8 cellular contexts compared by ENCODE assay signal in genomic region chr2:169480079-169480465, GRCh38. TPM values are rescaled to one million over a fixed set of nuclear protein-coding genes. Genes with fewer than 3 reads are reported as not detected.
A peak's percentile ranks its signal among the peaks of the same experiment; 100 is the strongest.
DNase-seq lines count a peak whose midpoint lies in the region; ATAC-seq and TF ChIP-seq lines count a peak whose summit lies in the region.

No MANE protein-coding gene starts in this region.

- DNase-seq in heart left ventricle (no peak), cardiac septum (ENCODE audit: low spot score) (no peak), left lung (no peak), ureter (ENCODE audit: low spot score) (no peak), HEK293T (ENCODE audit: extremely low spot score) (no peak), ecto neural progenitor cell (ENCODE audit: low spot score) (no peak)
- DNase-seq in activated naive CD8-positive, alpha-beta T cell treated with anti-CD3 and anti-CD28 coated beads, Interleukin-2, amount 50 U/mL, for 24 hours = no peak

- H3K4me3 ChIP-seq in heart left ventricle = peak overlapping the region; percentile 48 to 94 (median 75)
- H3K4me3 ChIP-seq in left lung = peak overlapping the region; percentile 54 to 72
- peak overlapping the region; percentile 70 for H3K4me3 ChIP-seq in urinary bladder (ENCODE audit: low read depth, low read length)

- CTCF ChIA-PET in HEK293T (lab: Yijun Ruan, JAX) = interaction anchor here (0.7 to 2.0 kb wide), 6 partner anchors 9 to 349 kb away, joined by 3 to 7 read pairs (median 3); no protein-coding TSS in a partner anchor

- WGBS in heart left ventricle, 4 donors = 25 to 42% (median 32%) methylated on average over 9 of the region's 9 CpGs
- WGBS in urinary bladder = 24% methylated on average over 9 of the region's 9 CpGs

- peak overlapping the region; percentile 88 for H3K4me3 Mint-ChIP-seq in activated naive CD8-positive, alpha-beta T cell treated with anti-CD3 and anti-CD28 coated beads, Interleukin-2, amount 50 U/mL, for 24 hours

- H3K36me3 ChIP-seq in heart left ventricle (peaks cover 0 to 32% (median 23%) of the 10 kb centered on the region in 9 donors), left lung (peaks cover 0 to 18% of the 10 kb centered on the region in 2 donors), urinary bladder (ENCODE audit: insufficient read depth) (peaks cover 2% of the 10 kb centered on the region)

- intact Hi-C loops in heart left ventricle (cut with DNase I) (no loop called here), cardiac septum (cut with DNase I) (no loop called here), left lung (cut with DNase I) (no loop called here)

- ATAC-seq in heart left ventricle = no peak
- no peak for ATAC-seq in activated naive CD8-positive, alpha-beta T cell treated with anti-CD3 and anti-CD28 coated beads, Interleukin-2, amount 50 U/mL, for 24 hours
- ATAC-seq in left lung = no peak

- POLR2A ChIA-PET in HEK293T (lab: Yijun Ruan, JAX) = interaction anchor here (1.1 to 1.6 kb wide), 4 partner anchors 8 to 94 kb away, joined by 3 to 5 read pairs (median 4); partner anchors contain the start of gene FASTKD1

- no peak overlapping the region for H3K27ac Mint-ChIP-seq in activated naive CD8-positive, alpha-beta T cell treated with anti-CD3 and anti-CD28 coated beads, Interleukin-2, amount 50 U/mL, for 24 hours

- H3K9me3 Mint-ChIP-seq in activated naive CD8-positive, alpha-beta T cell treated with anti-CD3 and anti-CD28 coated beads, Interleukin-2, amount 50 U/mL, for 24 hours = no peaks in the 10 kb centered on the region

- H3K4me1 ChIP-seq in heart left ventricle (peaks cover 0 to 21% (median 6%) of the 10 kb centered on the region in 12 donors), left lung (peaks cover 4 to 18% of the 10 kb centered on the region in 2 donors), urinary bladder (ENCODE audit: insufficient read depth) (no peaks in the 10 kb centered on the region)

- H3K4me1 Mint-ChIP-seq in activated naive CD8-positive, alpha-beta T cell treated with anti-CD3 and anti-CD28 coated beads, Interleukin-2, amount 50 U/mL, for 24 hours = peaks cover 18% of the 10 kb centered on the region

- no peaks in the 10 kb centered on the region for H3K27me3 Mint-ChIP-seq in activated naive CD8-positive, alpha-beta T cell treated with anti-CD3 and anti-CD28 coated beads, Interleukin-2, amount 50 U/mL, for 24 hours

- H3K27ac ChIP-seq in heart left ventricle (peak overlapping the region in 8 of 12 donors; percentile 57 to 85 (median 68)), left lung (no peak overlapping the region), urinary bladder (ENCODE audit: low read depth) (no peak overlapping the region)

- TF ChIP-seq CTCF in heart left ventricle (IDR thresholded peaks at IDR 0.05) (no peak), left lung (IDR thresholded peaks at IDR 0.05) (no peak)

- H3K9me3 ChIP-seq in heart left ventricle = no peaks in the 10 kb centered on the region
- no peaks in the 10 kb centered on the region for H3K9me3 ChIP-seq in left lung

- TF ChIP-seq POLR2A in heart left ventricle (IDR thresholded peaks at IDR 0.05) = no peak

- H3K27me3 ChIP-seq in heart left ventricle = no peaks in the 10 kb centered on the region
- H3K27me3 ChIP-seq in left lung = no peaks in the 10 kb centered on the region

- H3K36me3 Mint-ChIP-seq in activated naive CD8-positive, alpha-beta T cell treated with anti-CD3 and anti-CD28 coated beads, Interleukin-2, amount 50 U/mL, for 24 hours (ENCODE audit: low read depth) = no peaks in the 10 kb centered on the region

TF ChIP-seq in HEK293T, 16 proteins besides CTCF, POLR2A, EP300 and RAD21:
- TF ChIP-seq SP1 (IDR thresholded peaks at IDR 0.05) = no peak
- TF ChIP-seq FOXA1 (IDR thresholded peaks at IDR 0.05) = no peak
- TF ChIP-seq NFRKB (IDR thresholded peaks at IDR 0.05) = no peak
- TF ChIP-seq TARDBP (IDR thresholded peaks at IDR 0.05) = no peak

RNA-seq across cellular contexts. Expression of gene BBS5, which starts 0.8 kb away (rescaled TPM):
- total RNA-seq in heart left ventricle (1 to 10 TPM; 6.5 to 9.5 (median 7.9) TPM), cardiac septum (8.2 TPM), left lung (1 to 10 TPM; 6.2 to 8.0 TPM), urinary bladder (13.8 TPM), ureter (18.8 TPM)
- polyA plus RNA-seq in heart left ventricle (1 to 10 TPM; 4.4 to 9.0 TPM), urinary bladder (9.5 TPM)

RNA-seq across cellular contexts. Expression of gene KLHL41, which starts 29.4 kb away (rescaled TPM):
- total RNA-seq in heart left ventricle (100 to 1,000 TPM in 6 of 9 donors, 10 to 100 TPM in 3; 77.8 to 263 (median 112) TPM), cardiac septum (90.5 TPM), left lung (1 to 10 TPM; 1.4 to 1.5 TPM), urinary bladder (88.7 TPM), ureter (1.1 TPM)
- polyA plus RNA-seq in heart left ventricle (10 to 100 TPM; 48.4 to 52.9 TPM), urinary bladder (4.8 TPM)

Comparison
In these comparisons a context has a peak if more than half of its experiments do, and no peak if none do; other contexts are left out.
1. H3K27ac ChIP-seq: peak in heart left ventricle (8 of 12); none in left lung (0 of 2) and urinary bladder (single experiment).
2. RNA of gene KLHL41, which starts 29.4 kb away (total RNA-seq): 77.8 to 263 TPM in heart left ventricle, 90.5 TPM in cardiac septum (single experiment) and 88.7 TPM in urinary bladder (single experiment); 1.4 to 1.5 TPM in left lung and 1.1 TPM in ureter (single experiment); every median in the first group is over 10 times any median in the second.
3. Peak in every context shown above with its lines, with median percentiles within 50 percentile points of each other: H3K4me3 ChIP-seq.